ENCODE assay signal across 1 cellular context in the genomic region with DNA sequence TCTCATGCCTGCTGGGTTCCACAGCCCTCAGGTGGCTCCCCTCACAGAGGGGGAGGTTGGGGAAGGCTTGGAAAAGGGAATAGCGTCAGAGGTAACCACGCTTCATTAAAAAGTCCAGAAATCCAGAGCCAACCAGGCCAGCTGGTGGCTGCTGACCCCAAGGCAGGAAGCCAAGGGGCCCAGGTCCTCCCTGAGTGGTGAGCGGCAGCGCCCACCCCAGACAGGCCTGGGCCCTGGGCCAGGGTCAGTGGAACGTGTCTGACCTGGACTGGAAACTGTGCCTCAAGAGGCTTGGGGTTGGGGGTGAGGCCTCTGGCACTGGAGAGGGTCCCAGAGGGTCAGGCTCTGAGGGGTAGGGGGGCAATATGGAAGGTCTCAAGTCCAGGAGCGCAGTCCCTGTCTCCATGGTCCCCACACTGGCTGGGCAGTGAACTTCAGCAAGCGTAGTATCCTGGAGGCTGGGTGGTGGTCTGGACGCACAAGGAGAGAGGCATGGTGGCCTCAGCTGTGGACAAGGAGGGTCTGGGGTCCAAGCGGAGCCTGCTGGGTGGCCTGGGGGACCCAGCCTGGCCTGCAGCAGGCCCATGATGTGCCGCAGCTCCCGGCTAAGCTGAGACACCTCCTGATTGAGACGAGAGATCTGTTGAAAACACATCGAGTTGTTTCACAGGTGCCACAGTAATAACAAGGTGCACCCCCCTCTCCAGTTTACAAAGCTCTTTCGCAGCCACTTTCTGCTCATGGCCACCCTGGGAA.
TF ChIP-seq lines count a peak whose summit lies in the region.

No MANE protein-coding gene starts in this region.

TF ChIP-seq in HepG2, 621 proteins besides CTCF, POLR2A, EP300 and RAD21 (continued from another document):
- TF ChIP-seq, protein P1, sequence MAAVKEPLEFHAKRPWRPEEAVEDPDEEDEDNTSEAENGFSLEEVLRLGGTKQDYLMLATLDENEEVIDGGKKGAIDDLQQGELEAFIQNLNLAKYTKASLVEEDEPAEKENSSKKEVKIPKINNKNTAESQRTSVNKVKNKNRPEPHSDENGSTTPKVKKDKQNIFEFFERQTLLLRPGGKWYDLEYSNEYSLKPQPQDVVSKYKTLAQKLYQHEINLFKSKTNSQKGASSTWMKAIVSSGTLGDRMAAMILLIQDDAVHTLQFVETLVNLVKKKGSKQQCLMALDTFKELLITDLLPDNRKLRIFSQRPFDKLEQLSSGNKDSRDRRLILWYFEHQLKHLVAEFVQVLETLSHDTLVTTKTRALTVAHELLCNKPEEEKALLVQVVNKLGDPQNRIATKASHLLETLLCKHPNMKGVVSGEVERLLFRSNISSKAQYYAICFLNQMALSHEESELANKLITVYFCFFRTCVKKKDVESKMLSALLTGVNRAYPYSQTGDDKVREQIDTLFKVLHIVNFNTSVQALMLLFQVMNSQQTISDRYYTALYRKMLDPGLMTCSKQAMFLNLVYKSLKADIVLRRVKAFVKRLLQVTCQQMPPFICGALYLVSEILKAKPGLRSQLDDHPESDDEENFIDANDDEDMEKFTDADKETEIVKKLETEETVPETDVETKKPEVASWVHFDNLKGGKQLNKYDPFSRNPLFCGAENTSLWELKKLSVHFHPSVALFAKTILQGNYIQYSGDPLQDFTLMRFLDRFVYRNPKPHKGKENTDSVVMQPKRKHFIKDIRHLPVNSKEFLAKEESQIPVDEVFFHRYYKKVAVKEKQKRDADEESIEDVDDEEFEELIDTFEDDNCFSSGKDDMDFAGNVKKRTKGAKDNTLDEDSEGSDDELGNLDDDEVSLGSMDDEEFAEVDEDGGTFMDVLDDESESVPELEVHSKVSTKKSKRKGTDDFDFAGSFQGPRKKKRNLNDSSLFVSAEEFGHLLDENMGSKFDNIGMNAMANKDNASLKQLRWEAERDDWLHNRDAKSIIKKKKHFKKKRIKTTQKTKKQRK (IDR thresholded peaks at IDR 0.05; ENCODE audit: low read length), result no peak
- TF ChIP-seq, protein P2, sequence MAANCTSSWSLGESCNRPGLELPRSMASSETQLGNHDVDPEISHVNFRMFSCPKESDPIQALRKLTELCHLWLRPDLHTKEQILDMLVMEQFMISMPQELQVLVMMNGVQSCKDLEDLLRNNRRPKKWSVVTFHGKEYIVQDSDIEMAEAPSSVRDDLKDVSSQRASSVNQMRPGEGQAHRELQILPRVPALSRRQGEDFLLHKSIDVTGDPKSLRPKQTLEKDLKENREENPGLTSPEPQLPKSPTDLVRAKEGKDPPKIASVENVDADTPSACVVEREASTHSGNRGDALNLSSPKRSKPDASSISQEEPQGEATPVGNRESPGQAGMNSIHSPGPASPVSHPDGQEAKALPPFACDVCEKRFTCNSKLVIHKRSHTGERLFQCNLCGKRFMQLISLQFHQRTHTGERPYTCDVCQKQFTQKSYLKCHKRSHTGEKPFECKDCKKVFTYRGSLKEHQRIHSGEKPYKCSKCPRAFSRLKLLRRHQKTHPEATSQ (CRISPR knock-in tag; IDR thresholded peaks at IDR 0.05; ENCODE audit: borderline replicate concordance), result no peak
- TF ChIP-seq ZNF230 (CRISPR knock-in tag; IDR thresholded peaks at IDR 0.05) (no peak), ZBTB7B (CRISPR knock-in tag; IDR thresholded peaks at IDR 0.05) (no peak), NRL (CRISPR knock-in tag; IDR thresholded peaks at IDR 0.05; ENCODE audit: borderline replicate concordance) (no peak; the same call in 1 of the 2 replicates), ZNF253 (CRISPR knock-in tag; IDR thresholded peaks at IDR 0.05; ENCODE audit: borderline replicate concordance) (no peak), THAP11 (CRISPR knock-in tag; IDR thresholded peaks at IDR 0.05) (0 out of 2 replicates have a peak, but pooled peaks have one; percentile 12), ZNF772 (CRISPR knock-in tag; IDR thresholded peaks at IDR 0.05) (no peak), YY1 (IDR thresholded peaks at IDR 0.05; ENCODE audit: insufficient read depth, insufficient replicate concordance, low read depth, low read length) (no peak), ATAD3A (CRISPR knock-in tag; IDR thresholded peaks at IDR 0.05) (no peak), HMG20B (CRISPR knock-in tag; conservative IDR thresholded peaks at IDR 0.05) (no peak), ZNF720 (CRISPR knock-in tag; IDR thresholded peaks at IDR 0.05) (no peak), NFKB2 (CRISPR knock-in tag; IDR thresholded peaks at IDR 0.05; ENCODE audit: borderline replicate concordance) (no peak), PHF21A (CRISPR knock-in tag; IDR thresholded peaks at IDR 0.05) (no peak), SMARCE1 (IDR thresholded peaks at IDR 0.05; ENCODE audit: borderline replicate concordance) (no peak), MTA1 (CRISPR knock-in tag; IDR thresholded peaks at IDR 0.05; ENCODE audit: borderline replicate concordance) (peak; percentile 62; the same call in 1 of the 2 replicates), ZMAT3 (CRISPR knock-in tag; conservative IDR thresholded peaks at IDR 0.05) (peak; percentile 16; the same call in 1 of the 2 replicates), TBX3 (IDR thresholded peaks at IDR 0.05; ENCODE audit: borderline replicate concordance) (no peak), ZNF256 (CRISPR knock-in tag; conservative IDR thresholded peaks at IDR 0.05) (no peak), ZNF484 (CRISPR knock-in tag; IDR thresholded peaks at IDR 0.05; ENCODE audit: borderline replicate concordance, low read depth) (no peak), ZNF598 (CRISPR knock-in tag; IDR thresholded peaks at IDR 0.05; ENCODE audit: borderline replicate concordance) (no peak), YEATS2 (CRISPR knock-in tag; IDR thresholded peaks at IDR 0.05; ENCODE audit: borderline replicate concordance) (no peak), NBN (conservative IDR thresholded peaks at IDR 0.05) (no peak)
